ENCODE assay signal across 10 cellular contexts in genomic region chr7:2522780-2523433, GRCh38. TPM values are rescaled to one million over a fixed set of nuclear protein-coding genes. Genes with fewer than 3 reads are reported as not detected.
A peak's percentile ranks its signal among the peaks of the same experiment; 100 is the strongest.
DNase-seq lines count a peak whose midpoint lies in the region; ATAC-seq, FAIRE-seq and TF ChIP-seq lines count a peak whose summit lies in the region.
"Had no signal": no experiment of that assay in that cellular context is flagged by ENCODE, and none has a peak within 500 bp of the region (broad histone marks: within the 10 kb centered on the region; RNA-seq: fewer than 3 reads in every experiment).

No MANE protein-coding gene starts in this region.

- no peak for TF ChIP-seq RAD21 in HepG2 (CRISPR knock-in tag; IDR thresholded peaks at IDR 0.05)

- no peaks in the 10 kb centered on the region for H3K27me3 ChIP-seq in CD8-positive, alpha-beta memory T cell (ENCODE audit: insufficient read depth, low read length, poor library complexity, severe bottlenecking)
- H3K27me3 ChIP-seq in HepG2 (ENCODE audit: control insufficient read depth in 1 of 2, insufficient read depth in 2 of 2, low read length in 2 of 2) (peaks cover 1 to 46% of the 10 kb centered on the region in 2 experiments), tibial artery (peaks cover 0 to 76% of the 10 kb centered on the region in 2 donors)

- peaks cover 15% of the 10 kb centered on the region for H3K36me3 ChIP-seq in CD8-positive, alpha-beta memory T cell (ENCODE audit: insufficient read depth, low read length)
- no peaks in the 10 kb centered on the region for H3K36me3 ChIP-seq in HepG2 (replicated peaks in 1 of 2; ENCODE audit: control insufficient read depth in 1 of 2, insufficient read depth in 2 of 2, low read length in 2 of 2)
- H3K36me3 ChIP-seq in tibial artery, result peaks cover 0 to 7% (median 7%) of the 10 kb centered on the region in 3 donors

- H3K27me3 Mint-ChIP-seq in CD8-positive, alpha-beta memory T cell, result peaks cover 0 to 1% of the 10 kb centered on the region in 2 donors

- H3K27ac Mint-ChIP-seq in CD8-positive, alpha-beta memory T cell, result peak overlapping the region; percentile 76 to 100 (median 94)

- intact Hi-C loops in HepG2 (cut with micrococcal nuclease; ENCODE audit: unreplicated experiment) (loop anchor here (5.0 kb wide), 1 partner anchor 46 kb away; the partner anchor contains the start of gene GRIFIN), tibial artery (cut with DNase I; ENCODE audit: low total_unique reads) (loop anchor here (5.0 kb wide), 1 partner anchor 39 kb away; no protein-coding TSS in a partner anchor)

- peak overlapping the region; percentile 11; the same call in 1 of the 2 replicates for H3K9ac ChIP-seq in HepG2 (ENCODE audit: insufficient read depth, low read depth, low read length)

- 2% methylated on average over 10 of the region's 19 CpGs for WGBS in HepG2 (ENCODE audit: low lambda C conversion rate)

- H4K20me1 ChIP-seq in HepG2 (ENCODE audit: insufficient read depth, low read length), result no peaks in the 10 kb centered on the region

- no peaks in the 10 kb centered on the region for H3K9me3 Mint-ChIP-seq in CD8-positive, alpha-beta memory T cell

- DNase-seq in CD8-positive, alpha-beta memory T cell, result no peak
- DNase-seq in M059J (ENCODE audit: low read depth) (peak; percentile 89), astrocyte of the hippocampus (ENCODE audit: low read depth, low spot score) (peak; percentile 88), HepG2 (ENCODE audit: low spot score) (peak; percentile 71), tibial artery (no peak), HEK293T (ENCODE audit: extremely low spot score) (no peak), DMS114 treated with DMSO at 0.1 percent for 48 hours (lab: John Stamatoyannopoulos, UW; ENCODE audit: unreplicated experiment) (no peak)

- POLR2A ChIA-PET in CD8-positive, alpha-beta memory T cell (lab: Charles Lee), result no interaction called here
- POLR2A ChIA-PET in HepG2 (lab: Yijun Ruan, JAX) (no interaction called here), HEK293T (lab: Yijun Ruan, JAX) (no interaction called here)

- CTCF ChIA-PET in CD8-positive, alpha-beta memory T cell (lab: Charles Lee), result interaction anchor here (0.9 to 1.8 kb wide), 2 partner anchors 12 to 26 kb away, joined by 3 to 7 read pairs; no protein-coding TSS in a partner anchor
- CTCF ChIA-PET in HepG2 (lab: Yijun Ruan, JAX; ENCODE audit: low intra/inter-chr PET ratio, low total read pairs), result no interaction called here
- CTCF ChIA-PET in HEK293T (lab: Yijun Ruan, JAX), result no interaction called here

- no peaks in the 10 kb centered on the region for H3K79me2 ChIP-seq in HepG2 (ENCODE audit: insufficient read depth, low read length)

- H3K4me2 ChIP-seq in HepG2 (ENCODE audit: low read depth, low read length), result peak overlapping the region; percentile 56

- no TSS peak for BruUV-seq in HepG2 (replicated peaks; lab: Mats Ljungman, UMichigan)

- TF ChIP-seq POLR2A in HepG2 (IDR thresholded peaks at IDR 0.05; ENCODE audit: insufficient read depth in 1 of 2, low read depth in 2 of 2, low read length in 2 of 2), result no peak

- in situ Hi-C loops in HepG2 (cut with HindIII; ENCODE audit: extremely low pct_ligation_motif_present, low pct_unique_long_range_greater_than_20kb), result no loop called here

- TF ChIP-seq CTCF in HepG2 (CRISPR knock-in tag; IDR thresholded peaks at IDR 0.05) (no peak), tibial artery (IDR thresholded peaks at IDR 0.05) (no peak)

- H3K9me3 ChIP-seq in CD8-positive, alpha-beta memory T cell (ENCODE audit: low read length), result no peaks in the 10 kb centered on the region
- H3K9me3 ChIP-seq in HepG2 (ENCODE audit: low read length), result no peaks in the 10 kb centered on the region
- no peaks in the 10 kb centered on the region for H3K9me3 ChIP-seq in tibial artery

- FAIRE-seq in HepG2 (lab: Jason Lieb, UNC), result no peak

- TF ChIP-seq EP300 in HepG2 (IDR thresholded peaks at IDR 0.05; ENCODE audit: low read depth in 2 of 2, low read length in 2 of 2) (no peak), HepG2 (CRISPR knock-in tag; IDR thresholded peaks at IDR 0.05; ENCODE audit: borderline replicate concordance) (no peak)

- H3K36me3 Mint-ChIP-seq in CD8-positive, alpha-beta memory T cell, result peaks cover 0 to 56% (median 0%) of the 10 kb centered on the region in 3 donors

- peak overlapping the region; percentile 96 to 99 (median 98) for H3K4me3 Mint-ChIP-seq in CD8-positive, alpha-beta memory T cell

- no peak for ATAC-seq in HepG2
- no peak for ATAC-seq in GM18520 (IDR thresholded peaks at IDR 0.05; ENCODE audit: unreplicated experiment)

- H3K4me3 ChIP-seq in CD8-positive, alpha-beta memory T cell (ENCODE audit: low read length), result peak overlapping the region; percentile 77
- H3K4me3 ChIP-seq in HepG2 (replicated peaks in 1 of 3; ENCODE audit: insufficient read depth in 1 of 3, low read depth in 2 of 3, low read length in 3 of 3) (peak overlapping the region in 2 of 3 experiments; percentile 39 to 66; a peak in 4 of 6 replicates), tibial artery (peak overlapping the region; percentile 2 to 63)

- H3K4me1 ChIP-seq in CD8-positive, alpha-beta memory T cell (ENCODE audit: insufficient read depth, low read length), result peaks cover 74% of the 10 kb centered on the region
- H3K4me1 ChIP-seq in HepG2 (ENCODE audit: insufficient read depth, low read length) (peaks cover 62% of the 10 kb centered on the region), tibial artery (peaks cover 0 to 78% (median 37%) of the 10 kb centered on the region in 4 donors)

- peaks cover 27 to 64% (median 36%) of the 10 kb centered on the region in 3 donors for H3K4me1 Mint-ChIP-seq in CD8-positive, alpha-beta memory T cell

- H3K27ac ChIP-seq in CD8-positive, alpha-beta memory T cell (ENCODE audit: low read depth, low read length), result peak overlapping the region; percentile 35
- H3K27ac ChIP-seq in HepG2 (ENCODE audit: extremely low read length, insufficient read depth, low read length) (no peak overlapping the region), tibial artery (no peak overlapping the region)

- no peak overlapping the region for H2AFZ ChIP-seq in HepG2 (ENCODE audit: low read length)

RNA-seq across cellular contexts. Expression of gene LFNG, which starts 3.3 kb away (rescaled TPM):
- total RNA-seq in CD8-positive, alpha-beta memory T cell, result 10 to 100 TPM; 28.0 to 30.8 TPM
- polyA plus RNA-seq in CD8-positive, alpha-beta memory T cell, result 2.0 TPM
- total RNA-seq in M059J (2014; rRNA removed; shearing (Covaris generic)), result 4.9 and 11.9 TPM in 2 replicates
- total RNA-seq in HepG2 (2016; rRNA removed; fragmentation: Illumina TruSeq; extraction: Trizol), result 0.44 TPM in 1 of 2 replicates, not detected in the other
- total RNA-seq in HepG2 (2016; cell fraction: cytosol; rRNA removed; fragmentation: Illumina TruSeq; extraction: Trizol; ENCODE audit: low read depth), result not detected in 2 replicates
- 0.18 and 0.80 TPM in 2 replicates for total RNA-seq in HepG2 (2016; cell fraction: insoluble cytoplasmic fraction; rRNA removed; fragmentation: Illumina TruSeq; extraction: Trizol)
- 0.22 and 0.24 TPM in 2 replicates for total RNA-seq in HepG2 (2016; cell fraction: membrane; rRNA removed; fragmentation: Illumina TruSeq; extraction: Trizol)
- total RNA-seq in HepG2 (2016; cell fraction: nucleus; rRNA removed; fragmentation: Illumina TruSeq; extraction: Trizol), result 0.19 and 0.81 TPM in 2 replicates
- 1.5 and 1.6 TPM in 2 replicates for polyA plus RNA-seq in HepG2 (2011; rRNA removed)
- 1.1 and 2.1 TPM in 2 replicates for polyA plus RNA-seq in HepG2 (2011; cell fraction: cytosol; rRNA removed)
- polyA plus RNA-seq in HepG2 (2011; cell fraction: nucleus; rRNA removed), result 3.6 and 4.6 TPM in 2 replicates
- polyA plus RNA-seq in HepG2 (2012), result 0.72 and 1.2 TPM in 2 replicates
- 0.07 and 0.11 TPM in 2 replicates for polyA plus RNA-seq in HepG2 (2016; cell fraction: cytosol; fragmentation: Illumina TruSeq; extraction: Trizol; ENCODE audit: low read depth)
- polyA plus RNA-seq in HepG2 (2016; cell fraction: insoluble cytoplasmic fraction; fragmentation: Illumina TruSeq; extraction: Trizol; ENCODE audit: low read depth), result 0.16 TPM in 1 of 2 replicates, not detected in the other
- polyA plus RNA-seq in HepG2 (2016; cell fraction: membrane; fragmentation: Illumina TruSeq; extraction: Trizol; ENCODE audit: low read depth), result 0.12 and 0.18 TPM in 2 replicates
- polyA plus RNA-seq in HepG2 (2016; cell fraction: nucleus; fragmentation: Illumina TruSeq; extraction: Trizol; ENCODE audit: insufficient read depth, low read depth), result 0.70 and 1.00 TPM in 2 replicates
- polyA minus RNA-seq in HepG2 (2011; rRNA and poly(A)+ RNA removed; ENCODE audit: low replicate concordance), result 3.4 and 11.1 TPM in 2 replicates
- polyA minus RNA-seq in HepG2 (2011; cell fraction: cytosol; rRNA and poly(A)+ RNA removed), result 1.5 TPM in 2 replicates
- polyA minus RNA-seq in HepG2 (2011; cell fraction: nucleus; rRNA and poly(A)+ RNA removed), result 2.4 and 4.6 TPM in 2 replicates

RNA-seq across cellular contexts. Expression of gene BRAT1, which starts 32.4 kb away (rescaled TPM):
- total RNA-seq in CD8-positive, alpha-beta memory T cell, result 10 to 100 TPM; 35.0 to 38.8 TPM
- 41.9 TPM for polyA plus RNA-seq in CD8-positive, alpha-beta memory T cell
- total RNA-seq in M059J (2014; rRNA removed; shearing (Covaris generic)), result 18.8 and 39.0 TPM in 2 replicates
- 16.7 and 20.3 TPM in 2 replicates for total RNA-seq in HepG2 (2016; rRNA removed; fragmentation: Illumina TruSeq; extraction: Trizol)
- 3.4 and 3.6 TPM in 2 replicates for total RNA-seq in HepG2 (2016; cell fraction: cytosol; rRNA removed; fragmentation: Illumina TruSeq; extraction: Trizol; ENCODE audit: low read depth)
- 13.2 and 21.6 TPM in 2 replicates for total RNA-seq in HepG2 (2016; cell fraction: insoluble cytoplasmic fraction; rRNA removed; fragmentation: Illumina TruSeq; extraction: Trizol)
- 6.7 and 7.9 TPM in 2 replicates for total RNA-seq in HepG2 (2016; cell fraction: membrane; rRNA removed; fragmentation: Illumina TruSeq; extraction: Trizol)
- total RNA-seq in HepG2 (2016; cell fraction: nucleus; rRNA removed; fragmentation: Illumina TruSeq; extraction: Trizol), result 18.7 and 21.1 TPM in 2 replicates
- polyA plus RNA-seq in HepG2 (2011; rRNA removed), result 10.2 and 14.6 TPM in 2 replicates
- polyA plus RNA-seq in HepG2 (2011; cell fraction: cytosol; rRNA removed), result 5.0 and 10.7 TPM in 2 replicates
- 126 and 171 TPM in 2 replicates for polyA plus RNA-seq in HepG2 (2011; cell fraction: nucleus; rRNA removed)
- 10.2 and 14.9 TPM in 2 replicates for polyA plus RNA-seq in HepG2 (2012)
- 1.2 and 1.3 TPM in 2 replicates for polyA plus RNA-seq in HepG2 (2016; cell fraction: cytosol; fragmentation: Illumina TruSeq; extraction: Trizol; ENCODE audit: low read depth)
- polyA plus RNA-seq in HepG2 (2016; cell fraction: insoluble cytoplasmic fraction; fragmentation: Illumina TruSeq; extraction: Trizol; ENCODE audit: low read depth), result 10.1 and 12.8 TPM in 2 replicates
- polyA plus RNA-seq in HepG2 (2016; cell fraction: membrane; fragmentation: Illumina TruSeq; extraction: Trizol; ENCODE audit: low read depth), result 3.8 and 4.4 TPM in 2 replicates
- 43.7 and 48.3 TPM in 2 replicates for polyA plus RNA-seq in HepG2 (2016; cell fraction: nucleus; fragmentation: Illumina TruSeq; extraction: Trizol; ENCODE audit: insufficient read depth, low read depth)
- polyA minus RNA-seq in HepG2 (2011; rRNA and poly(A)+ RNA removed; ENCODE audit: low replicate concordance), result 16.2 and 23.5 TPM in 2 replicates
- polyA minus RNA-seq in HepG2 (2011; cell fraction: cytosol; rRNA and poly(A)+ RNA removed), result 7.9 and 8.9 TPM in 2 replicates
- 10.3 and 10.4 TPM in 2 replicates for polyA minus RNA-seq in HepG2 (2011; cell fraction: nucleus; rRNA and poly(A)+ RNA removed)

RNA-seq across cellular contexts. Expression of gene IQCE, which starts 35.9 kb away (rescaled TPM):
- 10 to 100 TPM in 1 of 2 experiments, 1 to 10 TPM in 1; 9.6 to 10.4 TPM for total RNA-seq in CD8-positive, alpha-beta memory T cell
- polyA plus RNA-seq in CD8-positive, alpha-beta memory T cell, result 4.1 TPM
- 7.9 and 11.2 TPM in 2 replicates for total RNA-seq in M059J (2014; rRNA removed; shearing (Covaris generic))
- total RNA-seq in HepG2 (2016; rRNA removed; fragmentation: Illumina TruSeq; extraction: Trizol), result 2.5 and 3.0 TPM in 2 replicates
- 1.8 and 2.7 TPM in 2 replicates for total RNA-seq in HepG2 (2016; cell fraction: cytosol; rRNA removed; fragmentation: Illumina TruSeq; extraction: Trizol; ENCODE audit: low read depth)
- total RNA-seq in HepG2 (2016; cell fraction: insoluble cytoplasmic fraction; rRNA removed; fragmentation: Illumina TruSeq; extraction: Trizol), result 1.6 and 2.7 TPM in 2 replicates
- total RNA-seq in HepG2 (2016; cell fraction: membrane; rRNA removed; fragmentation: Illumina TruSeq; extraction: Trizol), result 3.0 and 4.1 TPM in 2 replicates
- total RNA-seq in HepG2 (2016; cell fraction: nucleus; rRNA removed; fragmentation: Illumina TruSeq; extraction: Trizol), result 2.9 and 4.3 TPM in 2 replicates
- polyA plus RNA-seq in HepG2 (2011; rRNA removed), result 1.5 and 1.7 TPM in 2 replicates
- 0.54 and 0.68 TPM in 2 replicates for polyA plus RNA-seq in HepG2 (2011; cell fraction: cytosol; rRNA removed)
- 4.0 and 6.8 TPM in 2 replicates for polyA plus RNA-seq in HepG2 (2011; cell fraction: nucleus; rRNA removed)
- 0.59 and 0.83 TPM in 2 replicates for polyA plus RNA-seq in HepG2 (2012)
- polyA plus RNA-seq in HepG2 (2016; cell fraction: cytosol; fragmentation: Illumina TruSeq; extraction: Trizol; ENCODE audit: low read depth), result 2.5 and 2.6 TPM in 2 replicates
- polyA plus RNA-seq in HepG2 (2016; cell fraction: insoluble cytoplasmic fraction; fragmentation: Illumina TruSeq; extraction: Trizol; ENCODE audit: low read depth), result 2.2 and 3.8 TPM in 2 replicates
- polyA plus RNA-seq in HepG2 (2016; cell fraction: membrane; fragmentation: Illumina TruSeq; extraction: Trizol; ENCODE audit: low read depth), result 3.3 and 3.7 TPM in 2 replicates
- 6.7 and 9.8 TPM in 2 replicates for polyA plus RNA-seq in HepG2 (2016; cell fraction: nucleus; fragmentation: Illumina TruSeq; extraction: Trizol; ENCODE audit: insufficient read depth, low read depth)
- polyA minus RNA-seq in HepG2 (2011; rRNA and poly(A)+ RNA removed; ENCODE audit: low replicate concordance), result 0.62 and 22.8 TPM in 2 replicates
- 0.62 and 1.5 TPM in 2 replicates for polyA minus RNA-seq in HepG2 (2011; cell fraction: cytosol; rRNA and poly(A)+ RNA removed)
- polyA minus RNA-seq in HepG2 (2011; cell fraction: nucleus; rRNA and poly(A)+ RNA removed), result 1.5 and 2.2 TPM in 2 replicates

RNA-seq across cellular contexts. Expression of gene GRIFIN, which starts 46.7 kb away (rescaled TPM):
- total RNA-seq in CD8-positive, alpha-beta memory T cell, result not detected
- polyA plus RNA-seq in CD8-positive, alpha-beta memory T cell, result not detected
- not detected in 2 replicates for total RNA-seq in M059J (2014; rRNA removed; shearing (Covaris generic))
- not detected in 2 replicates for total RNA-seq in HepG2 (2016; rRNA removed; fragmentation: Illumina TruSeq; extraction: Trizol)
- not detected in 2 replicates for total RNA-seq in HepG2 (2016; cell fraction: cytosol; rRNA removed; fragmentation: Illumina TruSeq; extraction: Trizol; ENCODE audit: low read depth)
- total RNA-seq in HepG2 (2016; cell fraction: insoluble cytoplasmic fraction; rRNA removed; fragmentation: Illumina TruSeq; extraction: Trizol), result not detected in 2 replicates
- not detected in 2 replicates for total RNA-seq in HepG2 (2016; cell fraction: membrane; rRNA removed; fragmentation: Illumina TruSeq; extraction: Trizol)
- total RNA-seq in HepG2 (2016; cell fraction: nucleus; rRNA removed; fragmentation: Illumina TruSeq; extraction: Trizol), result not detected in 2 replicates
- not detected in 2 replicates for polyA plus RNA-seq in HepG2 (2011; rRNA removed)
- not detected in 2 replicates for polyA plus RNA-seq in HepG2 (2011; cell fraction: cytosol; rRNA removed)
- not detected in 2 replicates for polyA plus RNA-seq in HepG2 (2011; cell fraction: nucleus; rRNA removed)
- polyA plus RNA-seq in HepG2 (2012), result not detected in 2 replicates
- polyA plus RNA-seq in HepG2 (2016; cell fraction: cytosol; fragmentation: Illumina TruSeq; extraction: Trizol; ENCODE audit: low read depth), result not detected in 2 replicates
- not detected in 2 replicates for polyA plus RNA-seq in HepG2 (2016; cell fraction: insoluble cytoplasmic fraction; fragmentation: Illumina TruSeq; extraction: Trizol; ENCODE audit: low read depth)
- polyA plus RNA-seq in HepG2 (2016; cell fraction: membrane; fragmentation: Illumina TruSeq; extraction: Trizol; ENCODE audit: low read depth), result not detected in 2 replicates
- not detected in 2 replicates for polyA plus RNA-seq in HepG2 (2016; cell fraction: nucleus; fragmentation: Illumina TruSeq; extraction: Trizol; ENCODE audit: insufficient read depth, low read depth)
- polyA minus RNA-seq in HepG2 (2011; rRNA and poly(A)+ RNA removed; ENCODE audit: low replicate concordance), result not detected in 2 replicates
- polyA minus RNA-seq in HepG2 (2011; cell fraction: cytosol; rRNA and poly(A)+ RNA removed), result not detected in 2 replicates
- not detected in 2 replicates for polyA minus RNA-seq in HepG2 (2011; cell fraction: nucleus; rRNA and poly(A)+ RNA removed)
- total RNA-seq: HT1080, left cardiac atrium had no signal

Comparison
In these comparisons a context has a peak if more than half of its experiments do, and no peak if none do; other contexts are left out.
1. DNase-seq: peak in M059J (single experiment), astrocyte of the hippocampus (single experiment) and HepG2 (single experiment); none in CD8-positive, alpha-beta memory T cell (0 of 5), tibial artery (0 of 2), HEK293T (single experiment) and DMS114 treated with DMSO at 0.1 percent for 48 hours (single experiment).
2. Peak in every context shown above with its lines, with median percentiles within 50 percentile points of each other: H3K4me3 ChIP-seq.